ENCODE assay signal across 28 cellular contexts in the genomic region with DNA sequence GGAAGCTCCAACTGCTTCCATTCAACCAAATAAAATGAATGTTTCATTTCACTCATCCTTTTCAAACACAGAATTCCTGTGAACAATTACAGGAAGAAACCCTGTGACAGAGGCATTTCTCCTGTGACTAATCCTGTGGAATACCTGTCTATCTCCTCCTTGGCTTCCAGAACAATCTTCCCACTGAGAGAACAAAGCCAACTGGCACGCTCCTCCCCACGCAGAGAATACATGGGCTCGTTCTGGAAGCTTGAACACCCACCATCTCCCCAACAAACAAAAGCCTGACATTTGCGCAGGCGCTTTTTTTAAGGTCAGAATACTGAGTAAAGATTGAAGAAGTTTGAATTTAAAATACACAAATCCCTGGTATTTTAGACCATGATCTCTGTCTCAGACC.
"Had no signal": no experiment of that assay in that cellular context is flagged by ENCODE, and none has a peak within 500 bp of the region (broad histone marks: within the 10 kb centered on the region; RNA-seq: fewer than 3 reads in every experiment).

No MANE protein-coding gene starts in this region.

- H3K9me3 ChIP-seq: gastroesophageal sphincter, upper lobe of left lung, vagina had no signal

- H3K27ac Mint-ChIP-seq: activated CD4-positive, alpha-beta memory T cell treated with anti-CD3 and anti-CD28 coated beads, Interleukin-2, amount 10 ng/mL, durations not matched to agents 7 days and 5 days; activated CD4-positive, alpha-beta T cell treated with anti-CD3 and anti-CD28 coated beads, Interleukin-2, amount 10 ng/mL, durations not matched to agents 7 days and 5 days; activated naive CD4-positive, alpha-beta T cell treated with anti-CD3 and anti-CD28 coated beads, Interleukin-2, amount 10 ng/mL, durations not matched to agents 7 days and 5 days; activated naive CD8-positive, alpha-beta T cell treated with anti-CD3 and anti-CD28 coated beads, Interleukin-2, amount 10 ng/mL, durations not matched to agents 7 days and 5 days; activated T-cell treated with anti-CD3 and anti-CD28 coated beads, Interleukin-2, amount 50 U/mL, for 24 hours; dendritic cell treated with granulocyte-macrophage colony-stimulating factor and Interleukin-4, amounts not matched to agents 40 ng/mL and 50 ng/mL, for 4 days; mesothelial cell of epicardium; stimulated activated effector memory CD8-positive, alpha-beta T cell treated with anti-CD3 and anti-CD28 coated beads, Interleukin-12 subunit alpha, Interleukin-12 subunit beta, amount 100 ng/mL, for 72 hours; stimulated activated naive CD8-positive, alpha-beta T cell treated with anti-CD3 and anti-CD28 coated beads, Interleukin-15, Interleukin-2, amounts not matched to agents 100 ng/mL and 50 ng/mL, for 24 hours had no signal

- H3K4me1 Mint-ChIP-seq: activated CD4-positive, alpha-beta memory T cell treated with anti-CD3 and anti-CD28 coated beads, Interleukin-2, amount 10 ng/mL, durations not matched to agents 7 days and 5 days; activated CD4-positive, alpha-beta T cell treated with anti-CD3 and anti-CD28 coated beads, Interleukin-2, amount 10 ng/mL, durations not matched to agents 7 days and 5 days; activated naive CD4-positive, alpha-beta T cell treated with anti-CD3 and anti-CD28 coated beads, Interleukin-2, amount 10 ng/mL, durations not matched to agents 7 days and 5 days; activated naive CD8-positive, alpha-beta T cell treated with anti-CD3 and anti-CD28 coated beads, Interleukin-2, amount 10 ng/mL, durations not matched to agents 7 days and 5 days; naive thymus-derived CD4-positive, alpha-beta T cell; stimulated activated effector memory CD8-positive, alpha-beta T cell treated with anti-CD3 and anti-CD28 coated beads, Interleukin-12 subunit alpha, Interleukin-12 subunit beta, amount 100 ng/mL, for 72 hours had no signal

- H3K27ac ChIP-seq: gastroesophageal sphincter, skin epidermis, upper lobe of left lung, vagina had no signal

- H3K36me3 Mint-ChIP-seq: activated naive CD4-positive, alpha-beta T cell treated with anti-CD3 and anti-CD28 coated beads, Interleukin-2, amount 10 ng/mL, durations not matched to agents 7 days and 5 days; activated naive CD8-positive, alpha-beta T cell treated with anti-CD3 and anti-CD28 coated beads, Interleukin-2, amount 10 ng/mL, durations not matched to agents 7 days and 5 days; mesothelial cell of epicardium; naive thymus-derived CD4-positive, alpha-beta T cell; stimulated activated effector memory CD8-positive, alpha-beta T cell treated with anti-CD3 and anti-CD28 coated beads, Interleukin-12 subunit alpha, Interleukin-12 subunit beta, amount 100 ng/mL, for 72 hours had no signal

- H3K4me1 ChIP-seq: gastroesophageal sphincter, upper lobe of left lung, vagina had no signal

- H3K4me3 ChIP-seq: gastroesophageal sphincter, skin epidermis, upper lobe of left lung, vagina had no signal

- H3K4me3 Mint-ChIP-seq: activated CD4-positive, alpha-beta memory T cell treated with anti-CD3 and anti-CD28 coated beads, Interleukin-2, amount 10 ng/mL, durations not matched to agents 7 days and 5 days; activated CD4-positive, alpha-beta T cell treated with anti-CD3 and anti-CD28 coated beads, Interleukin-2, amount 10 ng/mL, durations not matched to agents 7 days and 5 days; activated naive CD4-positive, alpha-beta T cell treated with anti-CD3 and anti-CD28 coated beads, Interleukin-2, amount 10 ng/mL, durations not matched to agents 7 days and 5 days; activated naive CD8-positive, alpha-beta T cell treated with anti-CD3 and anti-CD28 coated beads, Interleukin-2, amount 10 ng/mL, durations not matched to agents 7 days and 5 days; activated T-cell treated with anti-CD3 and anti-CD28 coated beads, Interleukin-2, amount 50 U/mL, for 24 hours; central memory CD8-positive, alpha-beta T cell; dendritic cell treated with granulocyte-macrophage colony-stimulating factor and Interleukin-4, amounts not matched to agents 40 ng/mL and 50 ng/mL, for 4 days; mesothelial cell of epicardium; naive thymus-derived CD4-positive, alpha-beta T cell; stimulated activated effector memory CD8-positive, alpha-beta T cell treated with anti-CD3 and anti-CD28 coated beads, Interleukin-12 subunit alpha, Interleukin-12 subunit beta, amount 100 ng/mL, for 72 hours; stimulated activated naive CD8-positive, alpha-beta T cell treated with anti-CD3 and anti-CD28 coated beads, Interleukin-15, Interleukin-2, amounts not matched to agents 100 ng/mL and 50 ng/mL, for 24 hours had no signal

- H3K9me3 Mint-ChIP-seq: activated CD4-positive, alpha-beta memory T cell treated with anti-CD3 and anti-CD28 coated beads, Interleukin-2, amount 10 ng/mL, durations not matched to agents 7 days and 5 days; activated CD4-positive, alpha-beta T cell treated with anti-CD3 and anti-CD28 coated beads, Interleukin-2, amount 10 ng/mL, durations not matched to agents 7 days and 5 days; activated naive CD4-positive, alpha-beta T cell treated with anti-CD3 and anti-CD28 coated beads, Interleukin-2, amount 10 ng/mL, durations not matched to agents 7 days and 5 days; activated naive CD8-positive, alpha-beta T cell treated with anti-CD3 and anti-CD28 coated beads, Interleukin-2, amount 10 ng/mL, durations not matched to agents 7 days and 5 days; activated T-cell treated with anti-CD3 and anti-CD28 coated beads, Interleukin-2, amount 50 U/mL, for 24 hours; central memory CD8-positive, alpha-beta T cell; dendritic cell treated with granulocyte-macrophage colony-stimulating factor and Interleukin-4, amounts not matched to agents 40 ng/mL and 50 ng/mL, for 4 days; mesothelial cell of epicardium; naive thymus-derived CD4-positive, alpha-beta T cell; stimulated activated effector memory CD8-positive, alpha-beta T cell treated with anti-CD3 and anti-CD28 coated beads, Interleukin-12 subunit alpha, Interleukin-12 subunit beta, amount 100 ng/mL, for 72 hours; stimulated activated naive CD8-positive, alpha-beta T cell treated with anti-CD3 and anti-CD28 coated beads, Interleukin-15, Interleukin-2, amounts not matched to agents 100 ng/mL and 50 ng/mL, for 24 hours had no signal

- ATAC-seq: gastroesophageal sphincter; left colon; naive thymus-derived CD4-positive, alpha-beta T cell; sciatic nerve; stimulated activated effector memory CD8-positive, alpha-beta T cell treated with anti-CD3 and anti-CD28 coated beads, Interleukin-12 subunit alpha, Interleukin-12 subunit beta, amount 100 ng/mL, for 72 hours had no signal

- H3K27me3 ChIP-seq: upper lobe of left lung, vagina had no signal

- DNase-seq: activated CD4-positive, alpha-beta memory T cell treated with anti-CD3 and anti-CD28 coated beads, Interleukin-2, amount 10 ng/mL, durations not matched to agents 7 days and 5 days; activated CD4-positive, alpha-beta T cell treated with anti-CD3 and anti-CD28 coated beads, Interleukin-2, amount 10 ng/mL, durations not matched to agents 7 days and 5 days; activated CD4-positive, CD25-positive, alpha-beta regulatory T cell treated with anti-CD3 and anti-CD28 coated beads, Interleukin-2, amount 50 U/mL, for 72 hours; activated CD8-positive, alpha-beta memory T cell treated with anti-CD3 and anti-CD28 coated beads, Interleukin-2, amount 50 U/mL, for 48 hours; activated gamma-delta T cell; activated naive CD4-positive, alpha-beta T cell treated with anti-CD3 and anti-CD28 coated beads, Interleukin-2, amount 10 ng/mL, durations not matched to agents 7 days and 5 days; activated naive CD8-positive, alpha-beta T cell treated with anti-CD3 and anti-CD28 coated beads, Interleukin-2, amount 10 ng/mL, durations not matched to agents 7 days and 5 days; activated T-cell treated with anti-CD3 and anti-CD28 coated beads, Interleukin-2, amount 50 U/mL, for 24 hours; amniotic stem cell; effector CD4-positive, alpha-beta T cell; erythroblast; hippocampal formation; left colon; naive thymus-derived CD4-positive, alpha-beta T cell; retina; stimulated activated CD4-positive, alpha-beta T cell treated with anti-CD3 and anti-CD28 coated beads, Interleukin-12 subunit alpha, Interleukin-12 subunit beta, amount 100 ng/mL, for 4 hours; stimulated activated CD4-positive, alpha-beta T cell treated with anti-CD3 and anti-CD28 coated beads, Interleukin-4, amount 100 ng/mL, for 1 hour; T-helper 2 cell; upper lobe of left lung had no signal

- H3K36me3 ChIP-seq: gastroesophageal sphincter, upper lobe of left lung, vagina had no signal

- H3K27me3 Mint-ChIP-seq: activated CD4-positive, alpha-beta memory T cell treated with anti-CD3 and anti-CD28 coated beads, Interleukin-2, amount 10 ng/mL, durations not matched to agents 7 days and 5 days; activated CD4-positive, alpha-beta T cell treated with anti-CD3 and anti-CD28 coated beads, Interleukin-2, amount 10 ng/mL, durations not matched to agents 7 days and 5 days; activated naive CD8-positive, alpha-beta T cell treated with anti-CD3 and anti-CD28 coated beads, Interleukin-2, amount 10 ng/mL, durations not matched to agents 7 days and 5 days had no signal
